ENCODE assay signal across 8 cellular contexts in genomic region chr4:81469774-81470455, GRCh38. TPM values are rescaled to one million over a fixed set of nuclear protein-coding genes. Genes with fewer than 3 reads are reported as not detected.
DNase-seq lines count a peak whose midpoint lies in the region; ATAC-seq and TF ChIP-seq lines count a peak whose summit lies in the region.

No MANE protein-coding gene starts in this region.

- H3K4me1 ChIP-seq in HEK293 (ENCODE audit: control insufficient read depth, insufficient read depth, low read length) (peaks cover 11% of the 10 kb centered on the region), sigmoid colon (peaks cover 0 to 35% (median 27%) of the 10 kb centered on the region in 4 donors)

- peak overlapping the region; percentile 91; the same call in 1 of the 2 replicates for H3K27ac ChIP-seq in HEK293 (ENCODE audit: extremely low read depth, low read depth, low read length)
- H3K27ac ChIP-seq in WERI-Rb-1 = peak overlapping the region; percentile 97
- H3K27ac ChIP-seq in sigmoid colon = peak overlapping the region; percentile 84 to 90 (median 88)

- H3K9me3 Mint-ChIP-seq in glutamatergic neuron (ENCODE audit: unreplicated experiment) = peaks cover 8% of the 10 kb centered on the region

- CTCF ChIA-PET in HEK293 (lab: Yijun Ruan, JAX) = interaction anchor here (1.5 kb wide), 1 partner anchor 374 kb away, joined by 9 read pairs; no protein-coding TSS in a partner anchor

- 6 to 25% methylated on average over 7 of the region's 7 CpGs for WGBS in sigmoid colon, 2 donors

- H3K4me3 ChIP-seq in HEK293 (ENCODE audit: low read depth, low read length) (peak overlapping the region; percentile 69), WERI-Rb-1 (ENCODE audit: low read depth, low read length) (peak overlapping the region; percentile 87), sigmoid colon (peak overlapping the region; percentile 65 to 85 (median 80)), H7 (ENCODE audit: insufficient read depth, low read depth, low read length) (no peak overlapping the region)

- peak overlapping the region; percentile 97 for H3K4me3 Mint-ChIP-seq in glutamatergic neuron (ENCODE audit: unreplicated experiment)

- H3K36me3 ChIP-seq in HEK293 (ENCODE audit: control insufficient read depth in 2 of 2, insufficient read depth in 1 of 2, low read length in 2 of 2) = no peaks in the 10 kb centered on the region
- H3K36me3 ChIP-seq in WERI-Rb-1 = peaks cover 53% of the 10 kb centered on the region
- no peaks in the 10 kb centered on the region for H3K36me3 ChIP-seq in sigmoid colon
- no peaks in the 10 kb centered on the region for H3K36me3 ChIP-seq in H7 (replicated peaks; ENCODE audit: control insufficient read depth, insufficient read depth, low read length)

- H3K27ac Mint-ChIP-seq in glutamatergic neuron (ENCODE audit: unreplicated experiment) = peak overlapping the region; percentile 94

- H3K27me3 Mint-ChIP-seq in glutamatergic neuron (ENCODE audit: unreplicated experiment) = peaks cover 10% of the 10 kb centered on the region

- H3K27me3 ChIP-seq in WERI-Rb-1 (ENCODE audit: insufficient read depth, low read depth, severe bottlenecking) (no peaks in the 10 kb centered on the region), sigmoid colon (no peaks in the 10 kb centered on the region), H7 (ENCODE audit: control insufficient read depth, insufficient read depth, low read length) (peaks cover 17% of the 10 kb centered on the region)

- H3K4me1 Mint-ChIP-seq in glutamatergic neuron (ENCODE audit: low read depth, unreplicated experiment) = peaks cover 38% of the 10 kb centered on the region

- TF ChIP-seq CTCF in HEK293 (tag by site-specific recombination; IDR thresholded peaks at IDR 0.05) = no peak
- TF ChIP-seq CTCF in WERI-Rb-1 (IDR thresholded peaks at IDR 0.05; ENCODE audit: low read depth, low read length) = no peak
- TF ChIP-seq CTCF in glutamatergic neuron (IDR thresholded peaks at IDR 0.05; ENCODE audit: partially characterized antibody, unreplicated experiment) = no peak
- no peak for TF ChIP-seq CTCF in sigmoid colon (IDR thresholded peaks at IDR 0.05)

- no peaks in the 10 kb centered on the region for H3K9me3 ChIP-seq in HEK293 (ENCODE audit: control insufficient read depth, insufficient read depth, low read depth, low read length)
- H3K9me3 ChIP-seq in WERI-Rb-1 (ENCODE audit: severe bottlenecking) = no peaks in the 10 kb centered on the region
- H3K9me3 ChIP-seq in sigmoid colon = no peaks in the 10 kb centered on the region

- no peak for TF ChIP-seq POLR2A in sigmoid colon (IDR thresholded peaks at IDR 0.05)

- no peak for DNase-seq in WERI-Rb-1
- DNase-seq in glutamatergic neuron = no peak
- no peak for DNase-seq in sigmoid colon
- DNase-seq in H7 = no peak
- no peak for DNase-seq in NCI-H1694 (lab: John Stamatoyannopoulos, UW)

- H3K36me3 Mint-ChIP-seq in glutamatergic neuron (ENCODE audit: unreplicated experiment) = peaks cover 5% of the 10 kb centered on the region

- intact Hi-C loops in sigmoid colon (cut with DNase I) = loop anchor here (5.0 kb wide), 3 partner anchors 127 to 887 kb away; no protein-coding TSS in a partner anchor

- ATAC-seq in GM19397 (IDR thresholded peaks at IDR 0.05; ENCODE audit: unreplicated experiment) = no peak
- no peak for ATAC-seq in GM18502 (IDR thresholded peaks at IDR 0.05; ENCODE audit: poor library complexity, unreplicated experiment)

- TF ChIP-seq EP300 in sigmoid colon (IDR thresholded peaks at IDR 0.05) = no peak

- POLR2A ChIA-PET in HEK293 (lab: Yijun Ruan, JAX) = interaction anchor here (1.0 kb wide), 1 partner anchor 162 kb away, joined by 3 read pairs; no protein-coding TSS in a partner anchor

TF ChIP-seq in HEK293, 187 proteins besides CTCF, POLR2A, EP300 and RAD21:
- TF ChIP-seq ZNF76 (tag by site-specific recombination; IDR thresholded peaks at IDR 0.05; ENCODE audit: borderline replicate concordance, low read depth) (no peak), ZNF10 (tag by site-specific recombination; IDR thresholded peaks at IDR 0.05) (peak; percentile 71; the same call in 1 of the 2 replicates), ZFP69B (tag by site-specific recombination; IDR thresholded peaks at IDR 0.05) (no peak), ZNF449 (tag by site-specific recombination; IDR thresholded peaks at IDR 0.05) (peak; percentile 94), PRDM6 (tag by site-specific recombination; IDR thresholded peaks at IDR 0.05) (peak; percentile 71)

RNA-seq across cellular contexts. Expression of gene RASGEF1B, which starts 1.8 kb away (rescaled TPM):
- 108 TPM for total RNA-seq in glutamatergic neuron (ENCODE audit: unreplicated experiment)
- total RNA-seq in sigmoid colon = 10 to 100 TPM in 3 of 4 donors, 1 to 10 TPM in 1; 5.0 to 12.1 (median 10.8) TPM
- polyA plus RNA-seq in sigmoid colon = 10 to 100 TPM in 1 of 3 donors, 1 to 10 TPM in 2; 6.0 to 10.6 (median 7.2) TPM
- 4.0 and 6.1 TPM in 2 replicates for total RNA-seq in H7 (2014; rRNA removed; shearing (Covaris generic))
